ENCODE assay signal across 24 cellular contexts in the genomic region with DNA sequence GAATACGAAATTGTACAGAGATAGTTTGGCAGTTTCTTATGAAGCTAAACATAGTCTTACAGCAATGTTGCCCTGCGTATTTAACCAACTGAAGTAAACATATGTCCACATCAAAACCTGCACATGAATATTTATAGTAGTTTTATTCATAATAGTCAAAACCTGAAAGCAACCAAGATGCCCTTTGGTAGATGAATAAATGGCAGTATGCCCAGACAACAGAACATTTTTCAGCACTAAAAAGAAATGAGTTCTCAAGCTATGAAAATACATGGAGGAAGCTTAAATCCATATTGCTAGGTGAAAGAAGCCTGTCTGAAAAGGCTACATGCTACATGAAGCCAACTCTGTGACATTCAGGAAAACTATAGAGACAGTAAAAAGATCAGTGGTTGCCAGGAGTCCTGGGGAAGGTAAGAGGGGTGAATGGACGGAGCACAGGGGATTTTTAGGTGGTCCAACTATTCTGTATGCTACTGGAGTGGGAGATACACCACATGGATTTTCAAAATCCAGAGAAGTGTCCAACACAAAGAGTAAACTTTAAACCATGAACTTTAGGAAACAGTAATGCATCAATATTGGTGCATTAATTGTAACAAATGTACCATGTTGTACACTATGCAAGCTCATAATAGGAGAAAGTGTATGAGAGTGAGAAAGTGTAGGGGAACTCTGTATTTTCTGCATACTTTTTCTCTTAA. TPM values are rescaled to one million over a fixed set of nuclear protein-coding genes. Genes with fewer than 3 reads are reported as not detected.
A peak's percentile ranks its signal among the peaks of the same experiment; 100 is the strongest.
DNase-seq lines count a peak whose midpoint lies in the region; ATAC-seq and TF ChIP-seq lines count a peak whose summit lies in the region.
"Had no signal": no experiment of that assay in that cellular context is flagged by ENCODE, and none has a peak within 500 bp of the region (broad histone marks: within the 10 kb centered on the region; RNA-seq: fewer than 3 reads in every experiment).

No MANE protein-coding gene starts in this region.

- no peak overlapping the region for H3K4me3 Mint-ChIP-seq in mesothelial cell of epicardium

- ATAC-seq in left cardiac atrium: no peak
- ATAC-seq in Right ventricle myocardium inferior: no peak
- ATAC-seq in HG02571 (IDR thresholded peaks at IDR 0.05; ENCODE audit: unreplicated experiment): no peak

- peak; percentile 2 for DNase-seq in left cardiac atrium
- no peak for DNase-seq in Right ventricle myocardium inferior (ENCODE audit: missing footprints)
- DNase-seq in choroid plexus epithelial cell (ENCODE audit: low read depth): peak; percentile 45
- no peak for DNase-seq in mesothelial cell of epicardium (ENCODE audit: low spot score in 2 of 2, unreplicated experiment in 2 of 2)
- DNase-seq in NCI-H345 (lab: John Stamatoyannopoulos, UW): no peak
- DNase-seq in NCI-H2029 (lab: John Stamatoyannopoulos, UW): no peak
- DNase-seq in OCI-M1 (lab: John Stamatoyannopoulos, UW): no peak
- DNase-seq: DMS 273 treated with DMSO at 0.1 percent for 48 hours, DND-41, H7, Karpas-422, MG63, NCI-H1092, NCI-H146, NCI-H2081, NCI-H2171 treated with DMSO at 0.1 percent for 48 hours, NCI-H446 treated with DMSO at 0.1 percent for 48 hours, NCI-H748 treated with DMSO at 0.1 percent for 48 hours, RPMI8226, SIG-M5 had no signal

- peaks cover 2% of the 10 kb centered on the region for H3K27me3 Mint-ChIP-seq in mesothelial cell of epicardium (ENCODE audit: low read depth)

- no peak overlapping the region for H3K4me3 ChIP-seq in choroid plexus epithelial cell (ENCODE audit: low read depth, low read length)
- H3K4me3 ChIP-seq: MG63 had no signal

- peak overlapping the region; percentile 45 for H3K27ac Mint-ChIP-seq in mesothelial cell of epicardium
- H3K27ac Mint-ChIP-seq: CD14-positive monocyte had no signal

- no peaks in the 10 kb centered on the region for H3K36me3 Mint-ChIP-seq in mesothelial cell of epicardium
- H3K36me3 Mint-ChIP-seq: CD14-positive monocyte had no signal

- intact Hi-C loops in left cardiac atrium (cut with DNase I): no loop called here
- intact Hi-C loops in Right ventricle myocardium inferior (cut with DNase I): no loop called here

- TF ChIP-seq CTCF in choroid plexus epithelial cell (conservative IDR thresholded peaks at IDR 0.05; ENCODE audit: low read depth, low read length) (no peak), mesothelial cell of epicardium (IDR thresholded peaks at IDR 0.05; ENCODE audit: unreplicated experiment) (no peak)

- peaks cover 17% of the 10 kb centered on the region for H3K4me1 Mint-ChIP-seq in mesothelial cell of epicardium

- no peaks in the 10 kb centered on the region for H3K9me3 Mint-ChIP-seq in mesothelial cell of epicardium

RNA-seq across cellular contexts. Expression of a gene that starts 17.6 kb away (rescaled TPM):
- total RNA-seq in left cardiac atrium (not detected), Right ventricle myocardium inferior (not detected), mesothelial cell of epicardium (19.6 to 20.7 TPM (median 20.3 TPM) in 3 replicates)
- total RNA-seq: G401, HT1080 had no signal

RNA-seq across cellular contexts. Expression of a gene that starts 40.1 kb away (rescaled TPM):
- 1 to 10 TPM; 4.6 to 4.9 TPM for total RNA-seq in left cardiac atrium
- 3.2 TPM for total RNA-seq in Right ventricle myocardium inferior
- total RNA-seq in mesothelial cell of epicardium: 3.0 to 4.0 TPM (median 3.3 TPM) in 3 replicates
- total RNA-seq: G401, H7 had no signal

Comparison
In these comparisons a context has a peak if more than half of its experiments do, and no peak if none do; other contexts are left out.
1. DNase-seq: peak in left cardiac atrium (single experiment) and choroid plexus epithelial cell (single experiment); none in Right ventricle myocardium inferior (single experiment), mesothelial cell of epicardium (0 of 2), NCI-H345 (single experiment), NCI-H2029 (single experiment) and OCI-M1 (single experiment).
2. RNA of a gene that starts 17.6 kb away (total RNA-seq): 19.6 to 20.7 TPM in mesothelial cell of epicardium; not detected in left cardiac atrium and not detected in Right ventricle myocardium inferior (single experiment); every median in the first group is over 10 times any median in the second.